Comparison of ENCODE assay signal across 12 cellular contexts in genomic region chr2:181474227-181474626, GRCh38.
"Had no signal": no experiment of that assay in that cellular context is flagged by ENCODE, and none has a peak within 500 bp of the region (broad histone marks: within the 10 kb centered on the region; RNA-seq: fewer than 3 reads in every experiment).

No MANE protein-coding gene starts in this region.

- H3K27me3 ChIP-seq: gastroesophageal sphincter, tibial nerve had no signal

- ATAC-seq: activated CD4-positive, CD25-positive, alpha-beta regulatory T cell treated with anti-CD3 and anti-CD28 coated beads, Interleukin-2, amount 50 U/mL, for 24 hours; gastroesophageal sphincter had no signal

- H3K4me1 ChIP-seq: gastroesophageal sphincter, tibial nerve had no signal

- FAIRE-seq: kidney had no signal

- DNase-seq: activated CD4-positive, alpha-beta T cell treated with anti-CD3 and anti-CD28 coated beads, Interleukin-2, amount 50 U/mL, for 4 hours; activated naive CD4-positive, alpha-beta T cell treated with anti-CD3 and anti-CD28 coated beads for 36 hours; central memory CD4-positive, alpha-beta T cell; cortex of kidney; effector CD8-positive, alpha-beta T cell; kidney; retina had no signal

- H3K9me3 Mint-ChIP-seq: activated naive CD4-positive, alpha-beta T cell treated with anti-CD3 and anti-CD28 coated beads for 36 hours; activated T-helper 1 cell treated with anti-CD3 and anti-CD28 coated beads, Interleukin-12 subunit alpha, Interleukin-12 subunit beta, Interleukin-2, Interleukin-4 antibody, amounts not matched to agents 30 ng/mL and 10 ng/mL and 1 ng/mL, durations not matched to agents 14 hours and 24 hours and 36 hours; T-helper 2 cell treated with Interferon-gamma antibody and Interleukin-4, amounts not matched to agents 5 μg/mL and 100 μg/mL, for 36 hours had no signal

- H3K27ac ChIP-seq: gastroesophageal sphincter had no signal

- H3K4me3 ChIP-seq: gastroesophageal sphincter, tibial nerve had no signal

- H3K4me3 Mint-ChIP-seq: activated naive CD4-positive, alpha-beta T cell treated with anti-CD3 and anti-CD28 coated beads for 36 hours had no signal

- H3K9me3 ChIP-seq: gastroesophageal sphincter, tibial nerve had no signal

- H3K27ac Mint-ChIP-seq: activated naive CD4-positive, alpha-beta T cell treated with anti-CD3 and anti-CD28 coated beads for 36 hours had no signal
